In genomic region chr15:57873564-57874209, GRCh38 we compare ENCODE assay signal across 1 cellular context.
TF ChIP-seq lines count a peak whose summit lies in the region.

No MANE protein-coding gene starts in this region.

TF ChIP-seq in IMR-90, 13 proteins besides CTCF, POLR2A, EP300 and RAD21 (continued from another document):
- TF ChIP-seq USF2 (IDR thresholded peaks at IDR 0.05; ENCODE audit: low read depth, low read length): no peak
- no peak for TF ChIP-seq MAFK (IDR thresholded peaks at IDR 0.05; ENCODE audit: low read depth, low read length)
- no peak for TF ChIP-seq FOS (IDR thresholded peaks at IDR 0.05; ENCODE audit: low read depth, low read length)
- TF ChIP-seq NFE2L2 (IDR thresholded peaks at IDR 0.05; ENCODE audit: low read depth, low read length): no peak
- TF ChIP-seq CHD1 (IDR thresholded peaks at IDR 0.05; ENCODE audit: low read depth, low read length): no peak
- no peak for TF ChIP-seq MAZ (IDR thresholded peaks at IDR 0.05; ENCODE audit: borderline replicate concordance, low read depth, low read length)
- TF ChIP-seq RCOR1 (IDR thresholded peaks at IDR 0.05; ENCODE audit: insufficient replicate concordance, low read length): no peak
